In the genomic region with DNA sequence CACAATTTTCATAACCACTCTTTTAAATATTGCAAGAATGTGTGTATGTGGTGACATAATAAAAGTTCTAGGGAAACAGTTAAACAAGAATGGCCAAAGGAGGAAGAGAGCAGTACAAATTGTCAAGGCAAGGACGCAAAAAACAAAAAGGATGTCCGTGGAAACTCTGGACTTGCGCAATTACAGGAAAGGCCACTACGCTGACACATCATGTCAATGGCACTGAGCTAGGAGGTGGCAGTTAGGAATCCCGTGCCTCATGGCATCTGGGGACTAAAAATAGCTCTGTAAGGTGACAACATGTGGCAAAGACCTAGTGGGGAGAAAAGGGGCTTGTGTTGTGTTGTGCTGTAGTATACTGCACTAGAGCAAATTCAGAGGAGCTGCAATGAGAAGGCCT, we compare ENCODE assay signal across 1 cellular context.
A peak's percentile ranks its signal among the peaks of the same experiment; 100 is the strongest.
TF ChIP-seq lines count a peak whose summit lies in the region.

No MANE protein-coding gene starts in this region.

TF ChIP-seq in HepG2, 621 proteins besides CTCF, POLR2A, EP300 and RAD21 (continued from another document):
- TF ChIP-seq MEF2D (CRISPR knock-in tag; IDR thresholded peaks at IDR 0.05), result 0 out of 2 replicates have a peak, but pooled peaks have one; percentile 44
- TF ChIP-seq POLR2G (IDR thresholded peaks at IDR 0.05; ENCODE audit: low read depth, low read length), result no peak
- TF ChIP-seq, protein P1, sequence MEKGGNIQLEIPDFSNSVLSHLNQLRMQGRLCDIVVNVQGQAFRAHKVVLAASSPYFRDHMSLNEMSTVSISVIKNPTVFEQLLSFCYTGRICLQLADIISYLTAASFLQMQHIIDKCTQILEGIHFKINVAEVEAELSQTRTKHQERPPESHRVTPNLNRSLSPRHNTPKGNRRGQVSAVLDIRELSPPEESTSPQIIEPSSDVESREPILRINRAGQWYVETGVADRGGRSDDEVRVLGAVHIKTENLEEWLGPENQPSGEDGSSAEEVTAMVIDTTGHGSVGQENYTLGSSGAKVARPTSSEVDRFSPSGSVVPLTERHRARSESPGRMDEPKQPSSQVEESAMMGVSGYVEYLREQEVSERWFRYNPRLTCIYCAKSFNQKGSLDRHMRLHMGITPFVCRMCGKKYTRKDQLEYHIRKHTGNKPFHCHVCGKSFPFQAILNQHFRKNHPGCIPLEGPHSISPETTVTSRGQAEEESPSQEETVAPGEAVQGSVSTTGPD (CRISPR knock-in tag; IDR thresholded peaks at IDR 0.05), result no peak
- peak; percentile 58; the same call in 1 of the 2 replicates for TF ChIP-seq ETV5 (CRISPR knock-in tag; IDR thresholded peaks at IDR 0.05; ENCODE audit: borderline replicate concordance)
- no peak for TF ChIP-seq FOXJ3 (CRISPR knock-in tag; IDR thresholded peaks at IDR 0.05; ENCODE audit: borderline replicate concordance)
- TF ChIP-seq CEBPB (IDR thresholded peaks at IDR 0.05; ENCODE audit: borderline replicate concordance, low read depth, low read length), result peak; percentile 96
- peak; percentile 86 for TF ChIP-seq FOSL2 (CRISPR knock-in tag; IDR thresholded peaks at IDR 0.05)
- peak; percentile 58; the same call in 1 of the 2 replicates for TF ChIP-seq ELF3 (CRISPR knock-in tag; IDR thresholded peaks at IDR 0.05)
- TF ChIP-seq, protein P2, sequence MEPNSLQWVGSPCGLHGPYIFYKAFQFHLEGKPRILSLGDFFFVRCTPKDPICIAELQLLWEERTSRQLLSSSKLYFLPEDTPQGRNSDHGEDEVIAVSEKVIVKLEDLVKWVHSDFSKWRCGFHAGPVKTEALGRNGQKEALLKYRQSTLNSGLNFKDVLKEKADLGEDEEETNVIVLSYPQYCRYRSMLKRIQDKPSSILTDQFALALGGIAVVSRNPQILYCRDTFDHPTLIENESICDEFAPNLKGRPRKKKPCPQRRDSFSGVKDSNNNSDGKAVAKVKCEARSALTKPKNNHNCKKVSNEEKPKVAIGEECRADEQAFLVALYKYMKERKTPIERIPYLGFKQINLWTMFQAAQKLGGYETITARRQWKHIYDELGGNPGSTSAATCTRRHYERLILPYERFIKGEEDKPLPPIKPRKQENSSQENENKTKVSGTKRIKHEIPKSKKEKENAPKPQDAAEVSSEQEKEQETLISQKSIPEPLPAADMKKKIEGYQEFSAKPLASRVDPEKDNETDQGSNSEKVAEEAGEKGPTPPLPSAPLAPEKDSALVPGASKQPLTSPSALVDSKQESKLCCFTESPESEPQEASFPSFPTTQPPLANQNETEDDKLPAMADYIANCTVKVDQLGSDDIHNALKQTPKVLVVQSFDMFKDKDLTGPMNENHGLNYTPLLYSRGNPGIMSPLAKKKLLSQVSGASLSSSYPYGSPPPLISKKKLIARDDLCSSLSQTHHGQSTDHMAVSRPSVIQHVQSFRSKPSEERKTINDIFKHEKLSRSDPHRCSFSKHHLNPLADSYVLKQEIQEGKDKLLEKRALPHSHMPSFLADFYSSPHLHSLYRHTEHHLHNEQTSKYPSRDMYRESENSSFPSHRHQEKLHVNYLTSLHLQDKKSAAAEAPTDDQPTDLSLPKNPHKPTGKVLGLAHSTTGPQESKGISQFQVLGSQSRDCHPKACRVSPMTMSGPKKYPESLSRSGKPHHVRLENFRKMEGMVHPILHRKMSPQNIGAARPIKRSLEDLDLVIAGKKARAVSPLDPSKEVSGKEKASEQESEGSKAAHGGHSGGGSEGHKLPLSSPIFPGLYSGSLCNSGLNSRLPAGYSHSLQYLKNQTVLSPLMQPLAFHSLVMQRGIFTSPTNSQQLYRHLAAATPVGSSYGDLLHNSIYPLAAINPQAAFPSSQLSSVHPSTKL (CRISPR knock-in tag; IDR thresholded peaks at IDR 0.05), result 0 out of 2 replicates have a peak, but pooled peaks have one; percentile 9
- 0 out of 2 replicates have a peak, but pooled peaks have one; percentile 37 for TF ChIP-seq ZNF644 (CRISPR knock-in tag; IDR thresholded peaks at IDR 0.05; ENCODE audit: low read depth)
- TF ChIP-seq CEBPG (CRISPR knock-in tag; IDR thresholded peaks at IDR 0.05), result peak; percentile 86
